ENCODE assay signal across 23 cellular contexts in the genomic region with DNA sequence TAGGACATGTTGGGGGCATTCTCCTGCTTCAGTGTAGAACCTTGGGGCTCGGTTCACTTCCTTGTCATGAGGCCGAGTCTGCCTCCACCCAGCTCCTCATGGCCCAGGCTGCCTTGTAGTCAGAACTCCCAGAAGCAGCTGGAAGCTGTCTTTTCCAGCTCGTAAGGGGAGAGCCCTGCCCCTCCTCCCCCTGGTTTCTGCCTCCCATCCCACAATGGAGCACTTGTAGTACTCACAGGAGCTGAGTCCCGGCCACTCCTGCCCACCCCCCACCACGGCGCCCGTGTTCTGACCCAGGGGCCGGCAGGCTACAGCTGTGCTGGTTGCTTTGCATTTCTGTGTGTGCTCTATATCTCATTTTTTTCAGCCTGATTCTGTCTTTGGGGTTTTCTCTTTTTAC. TPM values are rescaled to one million over a fixed set of nuclear protein-coding genes. Genes with fewer than 3 reads are reported as not detected.
DNase-seq lines count a peak whose midpoint lies in the region; ATAC-seq, FAIRE-seq and TF ChIP-seq lines count a peak whose summit lies in the region.
"Had no signal": no experiment of that assay in that cellular context is flagged by ENCODE, and none has a peak within 500 bp of the region (broad histone marks: within the 10 kb centered on the region; RNA-seq: fewer than 3 reads in every experiment).

No MANE protein-coding gene starts in this region.

- no peaks in the 10 kb centered on the region for H3K9me3 ChIP-seq in right atrium auricular region

- no peak for TF ChIP-seq CTCF in right atrium auricular region (IDR thresholded peaks at IDR 0.05)
- no peak for TF ChIP-seq CTCF in D721Med (IDR thresholded peaks at IDR 0.05; ENCODE audit: insufficient read depth, missing control alignments)

- no peak for FAIRE-seq in D721Med (lab: Jason Lieb, UNC)
- FAIRE-seq: A204.1, GM12891, islet of Langerhans, TTC549 had no signal

- intact Hi-C loops in Right ventricle myocardium inferior (cut with DNase I) = no loop called here

- no peak overlapping the region for H3K27ac ChIP-seq in right atrium auricular region
- H3K27ac ChIP-seq: PC-9 had no signal

- ATAC-seq in Right ventricle myocardium inferior (peak; percentile 84), GM18870 (IDR thresholded peaks at IDR 0.05; ENCODE audit: unreplicated experiment) (no peak), GM18520 (IDR thresholded peaks at IDR 0.05; ENCODE audit: unreplicated experiment) (no peak)

- H3K36me3 ChIP-seq in right atrium auricular region = no peaks in the 10 kb centered on the region

- DNase-seq in Right ventricle myocardium inferior (ENCODE audit: missing footprints) (peak; percentile 64), right atrium auricular region (ENCODE audit: low spot score) (no peak), hypothalamus (lab: John Stamatoyannopoulos, UW) (peak in 37 of 51 donors; percentile 1 to 76 (median 36)), occipital lobe (lab: John Stamatoyannopoulos, UW) (peak; percentile 22), D721Med (ENCODE audit: insufficient read length, low spot score) (no peak), NCI-H2196 (lab: John Stamatoyannopoulos, UW; ENCODE audit: unreplicated experiment) (no peak)
- DNase-seq: activated CD4-positive, alpha-beta T cell treated with anti-CD3 and anti-CD28 coated beads, Interleukin-2, amount 50 U/mL, for 1 hour; activated naive CD8-positive, alpha-beta T cell treated with anti-CD3 and anti-CD28 coated beads for 36 hours; activated T-cell treated with anti-CD3 and anti-CD28 coated beads, Interleukin-2, amount 50 U/mL, for 1 hour; CD4-positive, CD25-positive, alpha-beta regulatory T cell; effector memory CD4-positive, alpha-beta T cell; foreskin fibroblast; HFFc6; MV-4-11; NCI-H2081; NCI-H748 treated with DMSO at 0.1 percent for 48 hours; PC-9 had no signal

- H3K4me1 ChIP-seq in right atrium auricular region = no peaks in the 10 kb centered on the region

- H3K27me3 ChIP-seq in right atrium auricular region = no peaks in the 10 kb centered on the region

- H3K4me3 ChIP-seq in right atrium auricular region = no peak overlapping the region
- H3K4me3 ChIP-seq: PC-9 had no signal

RNA-seq across cellular contexts. Expression of a gene that starts 24.7 kb away (rescaled TPM):
- total RNA-seq in Right ventricle myocardium inferior (12.6 TPM), right atrium auricular region (10 to 100 TPM; 11.7 to 18.8 TPM), occipital lobe (108 TPM)

Comparison
In these comparisons a context has a peak if more than half of its experiments do, and no peak if none do; other contexts are left out.
1. DNase-seq: peak in Right ventricle myocardium inferior (single experiment), hypothalamus (37 of 51) and occipital lobe (single experiment); none in right atrium auricular region (single experiment), D721Med (single experiment) and NCI-H2196 (single experiment).